Comparison of ENCODE assay signal across 8 cellular contexts in genomic region chr1:112397051-112397471, GRCh38. TPM values are rescaled to one million over a fixed set of nuclear protein-coding genes. Genes with fewer than 3 reads are reported as not detected.
DNase-seq lines count a peak whose midpoint lies in the region; ATAC-seq and TF ChIP-seq lines count a peak whose summit lies in the region.

No MANE protein-coding gene starts in this region.

- 88% methylated on average over 1 of the region's 1 CpG; no CpG with 5 or more reads in 1 of the 2 experiments for WGBS in ectodermal cell, 2 experiments

- no peaks in the 10 kb centered on the region for H3K36me3 ChIP-seq in ectodermal cell (ENCODE audit: control insufficient read depth, insufficient read depth, low read length)

- no peak overlapping the region for H3K27ac ChIP-seq in ectodermal cell (ENCODE audit: insufficient read depth, low read depth, low read length, poor library complexity, severe bottlenecking)

- no peaks in the 10 kb centered on the region for H3K36me3 Mint-ChIP-seq in neural crest cell (ENCODE audit: low read depth)

- peak; percentile 2 for DNase-seq in CD1c-positive myeloid dendritic cell (ENCODE audit: extremely low spot score)
- DNase-seq in LNCaP clone FGC (ENCODE audit: low read depth), result no peak
- no peak for DNase-seq in neural crest cell (ENCODE audit: low read depth, low spot score)
- DNase-seq in posterior vena cava (ENCODE audit: low spot score), result no peak
- DNase-seq in MV-4-11 (lab: John Stamatoyannopoulos, UW), result no peak
- no peak for DNase-seq in NCI-H510A (lab: John Stamatoyannopoulos, UW)

- intact Hi-C loops in posterior vena cava (cut with DNase I), result loop anchor here in 1 of 2 donors (10.0 kb wide), 1 partner anchor 308 kb away; the partner anchor contains the start of gene RHOC

- peaks cover 3% of the 10 kb centered on the region for H3K4me1 ChIP-seq in ectodermal cell (ENCODE audit: control insufficient read depth, insufficient read depth, low read length)

- H3K4me3 ChIP-seq in LNCaP clone FGC (ENCODE audit: low read depth, low read length) (peak overlapping the region; percentile 99), ectodermal cell (ENCODE audit: insufficient read depth, low read depth, low read length) (peak overlapping the region; percentile 87)

- TF ChIP-seq CTCF in LNCaP clone FGC (IDR thresholded peaks at IDR 0.05; ENCODE audit: control insufficient read depth, extremely low read depth, insufficient read depth), result no peak
- TF ChIP-seq CTCF in neural crest cell (conservative IDR thresholded peaks at IDR 0.05), result no peak

- no peak overlapping the region for H3K27ac Mint-ChIP-seq in neural crest cell (ENCODE audit: unreplicated experiment)

- no peak for ATAC-seq in HG03196 (IDR thresholded peaks at IDR 0.05; ENCODE audit: unreplicated experiment)

- H3K27me3 ChIP-seq in ectodermal cell (ENCODE audit: control insufficient read depth, insufficient read depth, low read length, poor library complexity, severe bottlenecking), result no peaks in the 10 kb centered on the region

- no peaks in the 10 kb centered on the region for H3K9me3 ChIP-seq in ectodermal cell (ENCODE audit: control insufficient read depth, low read length)

- H3K9me3 Mint-ChIP-seq in neural crest cell, result no peaks in the 10 kb centered on the region

- H3K4me3 Mint-ChIP-seq in neural crest cell, result peak overlapping the region; percentile 95

- H3K27me3 Mint-ChIP-seq in neural crest cell (ENCODE audit: low read depth), result no peaks in the 10 kb centered on the region

- H3K4me1 Mint-ChIP-seq in neural crest cell, result peaks cover 51% of the 10 kb centered on the region

RNA-seq across cellular contexts. Expression of gene CTTNBP2NL, which starts 1.0 kb away (rescaled TPM):
- 30.1 TPM for polyA plus RNA-seq in ectodermal cell (2013, experiment 1 of 4)
- 33.8 TPM for polyA plus RNA-seq in ectodermal cell (2013, experiment 2 of 4)
- polyA plus RNA-seq in ectodermal cell (2013, experiment 3 of 4), result 18.6 TPM
- polyA plus RNA-seq in ectodermal cell (2013, experiment 4 of 4), result 21.7 TPM
- total RNA-seq in neural crest cell (39.0 and 43.6 TPM in 2 replicates), posterior vena cava (10 to 100 TPM; 36.3 to 48.6 TPM)
